In the genomic region with DNA sequence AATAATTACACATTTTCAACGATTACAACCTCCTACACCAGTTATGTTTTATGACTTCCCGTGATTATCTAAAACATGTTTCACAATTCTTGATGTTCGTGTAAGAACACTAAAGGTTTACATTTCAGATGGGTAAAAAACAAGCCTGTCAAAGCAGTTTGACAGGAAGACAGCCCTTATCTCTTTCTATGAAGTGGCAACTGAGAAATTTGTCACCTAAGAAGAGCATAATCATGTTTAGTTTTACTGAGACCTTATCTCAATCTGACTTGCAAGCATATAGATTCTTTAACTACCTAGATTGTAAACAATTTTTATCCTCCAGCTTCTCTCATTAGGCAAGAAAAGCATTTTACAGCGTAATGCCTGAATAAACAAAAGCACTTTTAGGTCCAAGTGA, we compare ENCODE assay signal across 26 cellular contexts.
"Had no signal": no experiment of that assay in that cellular context is flagged by ENCODE, and none has a peak within 500 bp of the region (broad histone marks: within the 10 kb centered on the region; RNA-seq: fewer than 3 reads in every experiment).

No MANE protein-coding gene starts in this region.

- H3K36me3 ChIP-seq: esophagus squamous epithelium, gastroesophageal sphincter, stomach, suprapubic skin, transverse colon, uterus had no signal

- H3K9me3 ChIP-seq: esophagus squamous epithelium, gastroesophageal sphincter, stomach, suprapubic skin, transverse colon, uterus had no signal

- H3K4me3 Mint-ChIP-seq: activated naive CD4-positive, alpha-beta T cell treated with anti-CD3 and anti-CD28 coated beads for 36 hours; activated naive CD8-positive, alpha-beta T cell treated with anti-CD3 and anti-CD28 coated beads, Interleukin-2, amount 10 ng/mL, durations not matched to agents 7 days and 5 days; activated T-cell treated with anti-CD3 and anti-CD28 coated beads, Interleukin-2, amount 50 U/mL, for 24 hours; nephron progenitor cell; stimulated activated memory B cell treated with anti-CD40 and anti-IgM and Interleukin-4, amounts not matched to agents 10 μg/mL and 1 μg/mL and 100 μg/mL, for 72 hours; WTC11 had no signal

- H3K27ac Mint-ChIP-seq: activated naive CD4-positive, alpha-beta T cell treated with anti-CD3 and anti-CD28 coated beads for 36 hours; activated naive CD8-positive, alpha-beta T cell treated with anti-CD3 and anti-CD28 coated beads, Interleukin-2, amount 10 ng/mL, durations not matched to agents 7 days and 5 days; activated T-cell treated with anti-CD3 and anti-CD28 coated beads, Interleukin-2, amount 50 U/mL, for 24 hours; stimulated activated memory B cell treated with anti-CD40 and anti-IgM and Interleukin-4, amounts not matched to agents 10 μg/mL and 1 μg/mL and 100 μg/mL, for 72 hours; WTC11 had no signal

- ATAC-seq: gastroesophageal sphincter; sciatic nerve; stimulated activated memory B cell treated with anti-CD40 and anti-IgM and Interleukin-4, amounts not matched to agents 10 μg/mL and 1 μg/mL and 100 μg/mL, for 72 hours; WTC11 had no signal

- H3K36me3 Mint-ChIP-seq: activated naive CD8-positive, alpha-beta T cell treated with anti-CD3 and anti-CD28 coated beads, Interleukin-2, amount 10 ng/mL, durations not matched to agents 7 days and 5 days; stimulated activated memory B cell treated with anti-CD40 and anti-IgM and Interleukin-4, amounts not matched to agents 10 μg/mL and 1 μg/mL and 100 μg/mL, for 72 hours; WTC11 had no signal

- DNase-seq: activated CD4-positive, alpha-beta T cell treated with anti-CD3 and anti-CD28 coated beads, Interleukin-2, amount 50 U/mL, for 4 hours; activated CD8-positive, alpha-beta memory T cell treated with anti-CD3 and anti-CD28 coated beads for 24 hours; activated CD8-positive, alpha-beta memory T cell treated with anti-CD3 and anti-CD28 coated beads, Interleukin-2, amount 50 U/mL, for 4 hours; activated effector memory CD4-positive, alpha-beta T cell treated with Interleukin-2 at 50 U/mL for 16 hours; activated naive CD8-positive, alpha-beta T cell treated with anti-CD3 and anti-CD28 coated beads, Interleukin-2, amount 10 ng/mL, durations not matched to agents 7 days and 5 days; activated T-cell treated with anti-CD3 and anti-CD28 coated beads, Interleukin-2, amount 50 U/mL, for 24 hours; amygdala; cerebellar nuclear complex; esophagus squamous epithelium; head of caudate nucleus; nephron progenitor cell; nucleus accumbens; posterior cingulate gyrus; small intestine; stimulated activated CD4-positive, alpha-beta T cell treated with anti-CD3 and anti-CD28 coated beads, Interleukin-15, amount 100 ng/mL, for 24 hours; stomach; T-helper 9 cell; transverse colon; uterus had no signal

- H3K9me3 Mint-ChIP-seq: activated naive CD4-positive, alpha-beta T cell treated with anti-CD3 and anti-CD28 coated beads for 36 hours; activated naive CD8-positive, alpha-beta T cell treated with anti-CD3 and anti-CD28 coated beads, Interleukin-2, amount 10 ng/mL, durations not matched to agents 7 days and 5 days; activated T-cell treated with anti-CD3 and anti-CD28 coated beads, Interleukin-2, amount 50 U/mL, for 24 hours; nephron progenitor cell; stimulated activated memory B cell treated with anti-CD40 and anti-IgM and Interleukin-4, amounts not matched to agents 10 μg/mL and 1 μg/mL and 100 μg/mL, for 72 hours; WTC11 had no signal

- H3K4me1 ChIP-seq: esophagus squamous epithelium, suprapubic skin, uterus had no signal

- H3K4me1 Mint-ChIP-seq: activated naive CD8-positive, alpha-beta T cell treated with anti-CD3 and anti-CD28 coated beads, Interleukin-2, amount 10 ng/mL, durations not matched to agents 7 days and 5 days; stimulated activated memory B cell treated with anti-CD40 and anti-IgM and Interleukin-4, amounts not matched to agents 10 μg/mL and 1 μg/mL and 100 μg/mL, for 72 hours had no signal

- H3K27ac ChIP-seq: coronary artery, esophagus squamous epithelium, gastroesophageal sphincter, stomach, suprapubic skin, transverse colon, uterus had no signal

- H3K27me3 Mint-ChIP-seq: activated T-cell treated with anti-CD3 and anti-CD28 coated beads, Interleukin-2, amount 50 U/mL, for 24 hours had no signal

- H3K27me3 ChIP-seq: esophagus squamous epithelium, gastroesophageal sphincter, suprapubic skin, uterus had no signal

- H3K4me3 ChIP-seq: coronary artery, esophagus squamous epithelium, gastroesophageal sphincter, stomach, suprapubic skin, transverse colon, uterus had no signal
